ENCODE assay signal across 8 cellular contexts in the genomic region with DNA sequence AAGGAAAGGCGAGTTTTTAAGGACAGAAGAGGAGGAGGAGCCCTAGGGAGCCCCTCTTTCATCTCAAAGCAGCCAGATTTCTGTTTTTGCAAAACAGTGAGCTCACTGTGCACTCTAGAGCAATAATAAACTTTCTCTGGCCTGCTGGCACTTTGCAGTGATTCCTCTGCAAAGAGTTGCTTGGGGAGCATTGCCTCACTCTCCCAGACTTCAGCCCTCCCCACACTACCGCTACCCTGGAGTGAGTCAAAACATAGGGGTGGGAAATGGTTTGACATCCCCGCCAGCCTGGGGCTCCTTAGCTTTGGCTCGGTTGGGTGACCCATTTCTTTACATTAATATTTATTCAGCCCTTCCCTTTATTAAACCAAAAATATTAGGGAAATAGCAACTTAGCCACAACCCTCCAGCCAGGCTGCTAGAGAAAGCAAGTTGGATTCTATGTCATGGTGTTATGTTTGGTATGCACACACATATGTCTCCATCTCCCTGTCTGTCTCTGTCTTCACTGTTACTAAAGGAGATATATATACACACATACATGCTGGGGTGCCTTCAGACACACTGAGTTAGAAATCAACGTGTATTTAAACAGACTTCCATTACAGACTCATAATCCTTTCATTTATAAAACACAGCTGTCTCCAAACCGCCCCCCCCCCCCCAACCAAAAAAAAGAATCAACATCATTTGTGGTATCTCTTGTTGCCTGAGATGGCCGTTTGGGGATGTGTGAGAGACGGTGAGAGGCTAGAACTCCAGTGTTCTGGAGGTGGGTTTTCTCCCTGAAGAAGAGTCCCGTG. TPM values are rescaled to one million over a fixed set of nuclear protein-coding genes. Genes with fewer than 3 reads are reported as not detected.
DNase-seq lines count a peak whose midpoint lies in the region; ATAC-seq and TF ChIP-seq lines count a peak whose summit lies in the region.

No MANE protein-coding gene starts in this region.

- TF ChIP-seq POLR2A in breast epithelium (IDR thresholded peaks at IDR 0.05): no peak

- no peak overlapping the region for H2BK5ac ChIP-seq in mesenchymal stem cell (ENCODE audit: low read depth, low read length, poor library complexity, severe bottlenecking)

- CTCF ChIA-PET in AG04450 (lab: Charles Lee): interaction anchor here (0.5 to 12.2 kb wide), 8 partner anchors 22 to 268 kb away, joined by 3 to 156 read pairs (median 4); no protein-coding TSS in a partner anchor

- peak overlapping the region; percentile 66 for H3K4me3 ChIP-seq in AG04450 (ENCODE audit: low read depth, low read length)
- H3K4me3 ChIP-seq in breast epithelium: peak overlapping the region; percentile 55 to 81 (median 58)
- H3K4me3 ChIP-seq in mesenchymal stem cell (ENCODE audit: insufficient read depth in 1 of 2, low read depth in 1 of 2, low read length in 2 of 2): peak overlapping the region in 1 of 2 experiments; percentile 52
- no peak overlapping the region for H3K4me3 ChIP-seq in aorta (ENCODE audit: low read length in 2 of 2)

- intact Hi-C loops in breast epithelium (cut with DNase I; ENCODE audit: low total_unique reads): no loop called here
- intact Hi-C loops in aorta (cut with DNase I): no loop called here

- peak overlapping the region; percentile 44 for H2AK5ac ChIP-seq in mesenchymal stem cell (ENCODE audit: low read length, severe bottlenecking)

- H2AFZ ChIP-seq in mesenchymal stem cell (ENCODE audit: low read depth, low read length): no peak overlapping the region

- ATAC-seq in aorta (ENCODE audit: low FRiP score) (no peak), HG02973 (IDR thresholded peaks at IDR 0.05; ENCODE audit: unreplicated experiment) (no peak), GM18858 (IDR thresholded peaks at IDR 0.05; ENCODE audit: unreplicated experiment) (no peak)

- H4K8ac ChIP-seq in mesenchymal stem cell (ENCODE audit: low read length): peak overlapping the region; percentile 36

- H3K27me3 ChIP-seq in AG04450 (ENCODE audit: control insufficient read depth, insufficient read depth, low read length) (no peaks in the 10 kb centered on the region), breast epithelium (no peaks in the 10 kb centered on the region), mesenchymal stem cell (ENCODE audit: control insufficient read depth in 1 of 2, insufficient read depth in 1 of 2, low read length in 2 of 2) (no peaks in the 10 kb centered on the region), aorta (ENCODE audit: control insufficient read depth in 1 of 2, insufficient read depth in 2 of 2, low read length in 1 of 2) (no peaks in the 10 kb centered on the region)

- H3K36me3 ChIP-seq in breast epithelium: no peaks in the 10 kb centered on the region
- H3K36me3 ChIP-seq in mesenchymal stem cell (ENCODE audit: control insufficient read depth in 1 of 2, insufficient read depth in 2 of 2, low read depth in 1 of 2, low read length in 2 of 2): peaks cover 0 to 2% of the 10 kb centered on the region in 2 experiments
- H3K36me3 ChIP-seq in aorta (ENCODE audit: control insufficient read depth in 1 of 2, insufficient read depth in 2 of 2, low read length in 1 of 2): no peaks in the 10 kb centered on the region

- peak overlapping the region; percentile 95 for H3K9ac ChIP-seq in mesenchymal stem cell (ENCODE audit: low read length)

- H3K27ac ChIP-seq in AG04450 (ENCODE audit: low read depth, low read length) (peak overlapping the region; percentile 100), breast epithelium (peak overlapping the region; percentile 99), mesenchymal stem cell (ENCODE audit: low read length, poor library complexity, severe bottlenecking) (peak overlapping the region; percentile 99), aorta (ENCODE audit: low read depth in 1 of 2, low read length in 2 of 2) (peak overlapping the region; percentile 85 to 98)

- POLR2A ChIA-PET in AG04450 (lab: Yijun Ruan, JAX): interaction anchor here (0.7 to 3.9 kb wide), 7 partner anchors 10 to 128 kb away, joined by 4 to 38 read pairs (median 5); no protein-coding TSS in a partner anchor

- DNase-seq in AG04450 (ENCODE audit: low read depth, low spot score) (no peak), M059J (ENCODE audit: low read depth) (peak; percentile 73), breast epithelium (ENCODE audit: low spot score in 2 of 2) (no peak), mesenchymal stem cell (peak; percentile 94), aorta (no peak), midbrain (lab: John Stamatoyannopoulos, UW) (no peak)

- no peaks in the 10 kb centered on the region; the same call in 1 of the 2 replicates for H3K9me3 ChIP-seq in AG04450 (ENCODE audit: control insufficient read depth, insufficient read depth, low read length)
- no peaks in the 10 kb centered on the region for H3K9me3 ChIP-seq in breast epithelium
- no peaks in the 10 kb centered on the region for H3K9me3 ChIP-seq in mesenchymal stem cell (ENCODE audit: control insufficient read depth, low read length)
- no peaks in the 10 kb centered on the region for H3K9me3 ChIP-seq in aorta (ENCODE audit: control insufficient read depth, low read length)

- peak overlapping the region; percentile 93 to 100 for H3K18ac ChIP-seq in mesenchymal stem cell (ENCODE audit: low read depth in 1 of 2, low read length in 2 of 2)

- H3K4ac ChIP-seq in mesenchymal stem cell (ENCODE audit: low read depth in 1 of 2, low read length in 2 of 2): peak overlapping the region in 1 of 2 experiments; percentile 100

- peak overlapping the region; percentile 12 to 99 for H2BK12ac ChIP-seq in mesenchymal stem cell (ENCODE audit: low read length in 2 of 2)

- no peak overlapping the region for H3K23ac ChIP-seq in mesenchymal stem cell (ENCODE audit: low read length in 2 of 2)

- H4K91ac ChIP-seq in mesenchymal stem cell (ENCODE audit: low read length): peak overlapping the region; percentile 90

- WGBS in mesenchymal stem cell: 19% methylated on average over 7 of the region's 9 CpGs
- 5 to 7% methylated on average over 9 of the region's 9 CpGs for WGBS in aorta, 2 donors

- H3K79me1 ChIP-seq in mesenchymal stem cell (replicated peaks; ENCODE audit: low read length, poor library complexity, severe bottlenecking): peaks cover 9% of the 10 kb centered on the region

- TF ChIP-seq CTCF in AG04450 (IDR thresholded peaks at IDR 0.05; ENCODE audit: low read depth, low read length) (no peak), breast epithelium (IDR thresholded peaks at IDR 0.05) (no peak)

- H3K4me1 ChIP-seq in breast epithelium: peaks cover 22 to 32% of the 10 kb centered on the region in 2 donors
- peaks cover 32% of the 10 kb centered on the region for H3K4me1 ChIP-seq in mesenchymal stem cell (ENCODE audit: control insufficient read depth, insufficient read depth, low read depth, low read length)
- peaks cover 0 to 5% of the 10 kb centered on the region in 2 donors for H3K4me1 ChIP-seq in aorta (ENCODE audit: control insufficient read depth in 1 of 2, insufficient read depth in 2 of 2, low read length in 2 of 2)

- H2BK120ac ChIP-seq in mesenchymal stem cell (ENCODE audit: low read depth, low read length): peak overlapping the region; percentile 65

- no peak overlapping the region for H3K4me2 ChIP-seq in mesenchymal stem cell (ENCODE audit: low read length, poor library complexity, severe bottlenecking)

- no peak overlapping the region for H3K14ac ChIP-seq in mesenchymal stem cell (ENCODE audit: low read length in 2 of 2)

- H2BK15ac ChIP-seq in mesenchymal stem cell (ENCODE audit: low read depth, poor library complexity, severe bottlenecking): no peak overlapping the region

RNA-seq across cellular contexts. Expression of a gene that starts 3.4 kb away (rescaled TPM):
- 17.1 and 21.8 TPM in 2 replicates for polyA plus RNA-seq in AG04450 (2011; rRNA removed)
- 19.4 and 19.6 TPM in 2 replicates for polyA minus RNA-seq in AG04450 (2011; rRNA and poly(A)+ RNA removed)
- 13.2 and 31.7 TPM in 2 replicates for total RNA-seq in M059J (2014; rRNA removed; shearing (Covaris generic))
- total RNA-seq in breast epithelium: 10 to 100 TPM; 39.5 to 76.5 (median 47.2) TPM
- polyA plus RNA-seq in mesenchymal stem cell (2013, experiment 1 of 2): 49.1 TPM
- polyA plus RNA-seq in mesenchymal stem cell (2013, experiment 2 of 2): 48.1 TPM
- 10 to 100 TPM; 34.7 to 59.6 TPM for total RNA-seq in aorta
- polyA plus RNA-seq in aorta: 10 to 100 TPM in 1 of 2 donors, 1 to 10 TPM in 1; 3.4 to 13.0 TPM

Comparison
In these comparisons a context has a peak if more than half of its experiments do, and no peak if none do; other contexts are left out.
1. DNase-seq: peak in M059J (single experiment) and mesenchymal stem cell (single experiment); none in AG04450 (single experiment), breast epithelium (0 of 2), aorta (0 of 2) and midbrain (single experiment).
2. H3K4me3 ChIP-seq: peak in AG04450 (single experiment) and breast epithelium (3 of 3); none in aorta (0 of 2).
3. Peak in every context shown above with its lines, with median percentiles within 50 percentile points of each other: H3K27ac ChIP-seq.